ENCODE assay signal across 10 cellular contexts in genomic region chr6:100460650-100461204, GRCh38. TPM values are rescaled to one million over a fixed set of nuclear protein-coding genes. Genes with fewer than 3 reads are reported as not detected.
A peak's percentile ranks its signal among the peaks of the same experiment; 100 is the strongest.
DNase-seq lines count a peak whose midpoint lies in the region; ATAC-seq and TF ChIP-seq lines count a peak whose summit lies in the region.
"Had no signal": no experiment of that assay in that cellular context is flagged by ENCODE, and none has a peak within 500 bp of the region (broad histone marks: within the 10 kb centered on the region; RNA-seq: fewer than 3 reads in every experiment).

No MANE protein-coding gene starts in this region.

- no peak for ATAC-seq in GM19467 (IDR thresholded peaks at IDR 0.05; ENCODE audit: unreplicated experiment)
- no peak for ATAC-seq in activated T-cell treated with anti-CD3 and anti-CD28 coated beads, Interleukin-2, amount 50 U/mL, for 72 hours (replicated peaks in 1 of 2)
- ATAC-seq: T-cell had no signal

- no peak overlapping the region for H3K27ac Mint-ChIP-seq in activated T-cell treated with anti-CD3 and anti-CD28 coated beads, Interleukin-2, amount 50 U/mL, for 72 hours
- H3K27ac Mint-ChIP-seq: activated naive CD4-positive, alpha-beta T cell treated with anti-CD3 and anti-CD28 coated beads, Interleukin-2, amount 10 ng/mL, durations not matched to agents 7 days and 5 days had no signal

- H3K36me3 Mint-ChIP-seq in activated T-cell treated with anti-CD3 and anti-CD28 coated beads, Interleukin-2, amount 50 U/mL, for 72 hours (ENCODE audit: insufficient read depth in 2 of 2): peaks cover 10 to 12% of the 10 kb centered on the region in 2 donors

- H3K27ac ChIP-seq in BLaER1: no peak overlapping the region
- no peak overlapping the region for H3K27ac ChIP-seq in SK-N-MC
- no peak overlapping the region for H3K27ac ChIP-seq in spleen

- H3K9me3 Mint-ChIP-seq in activated T-cell treated with anti-CD3 and anti-CD28 coated beads, Interleukin-2, amount 50 U/mL, for 72 hours: peaks cover 2 to 3% of the 10 kb centered on the region in 2 donors
- H3K9me3 Mint-ChIP-seq: activated naive CD4-positive, alpha-beta T cell treated with anti-CD3 and anti-CD28 coated beads, Interleukin-2, amount 10 ng/mL, durations not matched to agents 7 days and 5 days had no signal

- no peaks in the 10 kb centered on the region for H3K36me3 ChIP-seq in BLaER1
- no peaks in the 10 kb centered on the region for H3K36me3 ChIP-seq in SK-N-MC (ENCODE audit: insufficient read depth, low read length)
- no peaks in the 10 kb centered on the region for H3K36me3 ChIP-seq in spleen

- intact Hi-C loops in spleen (cut with DNase I; ENCODE audit: low total_unique reads): no loop called here

- peaks cover 90% of the 10 kb centered on the region for H3K27me3 Mint-ChIP-seq in activated T-cell treated with anti-CD3 and anti-CD28 coated beads, Interleukin-2, amount 50 U/mL, for 72 hours (ENCODE audit: low read depth)

- H3K4me2 ChIP-seq in BLaER1: peak overlapping the region; percentile 76

- H3K9ac ChIP-seq in BLaER1 (no peak overlapping the region), SK-N-MC (ENCODE audit: insufficient read length) (peak overlapping the region; percentile 61)

- peaks cover 97% of the 10 kb centered on the region for H3K27me3 ChIP-seq in BLaER1
- peaks cover 40 to 100% (median 100%) of the 10 kb centered on the region in 7 donors for H3K27me3 ChIP-seq in spleen (replicated peaks in 1 of 7)

- WGBS in spleen, 5 donors: 4 to 9% (median 5%) methylated on average over 9 of the region's 9 CpGs

- H3K4me1 ChIP-seq in BLaER1 (peaks cover 24% of the 10 kb centered on the region), spleen (peaks cover 0 to 38% (median 23%) of the 10 kb centered on the region in 6 donors)

- H3K4me3 ChIP-seq in BLaER1 (no peak overlapping the region), SK-N-MC (peak overlapping the region; percentile 74), spleen (no peak overlapping the region)

- no peak overlapping the region for H3K4me3 Mint-ChIP-seq in activated T-cell treated with anti-CD3 and anti-CD28 coated beads, Interleukin-2, amount 50 U/mL, for 72 hours
- H3K4me3 Mint-ChIP-seq: activated naive CD4-positive, alpha-beta T cell treated with anti-CD3 and anti-CD28 coated beads, Interleukin-2, amount 10 ng/mL, durations not matched to agents 7 days and 5 days had no signal

- TF ChIP-seq CTCF in spleen (IDR thresholded peaks at IDR 0.05 in 8 of 11, conservative IDR thresholded peaks at IDR 0.05 in 3 of 11): no peak

- no peak for TF ChIP-seq POLR2A in spleen (IDR thresholded peaks at IDR 0.05)

- H3K4me1 Mint-ChIP-seq in activated T-cell treated with anti-CD3 and anti-CD28 coated beads, Interleukin-2, amount 50 U/mL, for 72 hours (ENCODE audit: low read depth): peaks cover 26% of the 10 kb centered on the region

- H4K20me1 ChIP-seq in BLaER1: peaks cover 6% of the 10 kb centered on the region; the same call in 1 of the 2 replicates

- H3K9me3 ChIP-seq in BLaER1 (peaks cover 58% of the 10 kb centered on the region), SK-N-MC (ENCODE audit: low read depth, low read length) (no peaks in the 10 kb centered on the region), spleen (peaks cover 0 to 43% (median 0%) of the 10 kb centered on the region in 8 donors)

- DNase-seq in HS-5 (ENCODE audit: low read depth) (peak; percentile 16), SK-N-MC (ENCODE audit: low read depth, low spot score) (no peak), left kidney (ENCODE audit: low read depth, low spot score) (peak; percentile 73), spleen (no peak)
- no peak for DNase-seq in activated T-cell treated with anti-CD3 and anti-CD28 coated beads, Interleukin-2, amount 50 U/mL, for 72 hours
- DNase-seq in activated CD8-positive, alpha-beta memory T cell treated with anti-CD3 and anti-CD28 coated beads for 24 hours: no peak
- DNase-seq: activated naive CD4-positive, alpha-beta T cell treated with anti-CD3 and anti-CD28 coated beads, Interleukin-2, amount 10 ng/mL, durations not matched to agents 7 days and 5 days; T-cell had no signal

RNA-seq across cellular contexts. Expression of gene SIM1, which starts 4.0 kb away (rescaled TPM):
- under 1 TPM in 1 of 2 donors, not detected in 1; 0.07 TPM for total RNA-seq in activated T-cell treated with anti-CD3 and anti-CD28 coated beads, Interleukin-2, amount 50 U/mL, for 72 hours
- not detected for total RNA-seq in spleen
- not detected for polyA plus RNA-seq in spleen
- total RNA-seq: T-cell had no signal

Comparison
In these comparisons a context has a peak if more than half of its experiments do, and no peak if none do; other contexts are left out.
1. DNase-seq: peak in HS-5 (single experiment) and left kidney (single experiment); none in SK-N-MC (single experiment), activated T-cell treated with anti-CD3 and anti-CD28 coated beads, Interleukin-2, amount 50 U/mL, for 72 hours (0 of 2), spleen (single experiment) and activated CD8-positive, alpha-beta memory T cell treated with anti-CD3 and anti-CD28 coated beads for 24 hours (single experiment).